15 cellular contexts compared by ENCODE assay signal in genomic region chr12:2793561-2793960, GRCh38. TPM values are rescaled to one million over a fixed set of nuclear protein-coding genes. Genes with fewer than 3 reads are reported as not detected.
DNase-seq lines count a peak whose midpoint lies in the region; ATAC-seq and TF ChIP-seq lines count a peak whose summit lies in the region.
"Had no signal": no experiment of that assay in that cellular context is flagged by ENCODE, and none has a peak within 500 bp of the region (broad histone marks: within the 10 kb centered on the region; RNA-seq: fewer than 3 reads in every experiment).

No MANE protein-coding gene starts in this region.

- H3K4me1 ChIP-seq in iPS-15b (ENCODE audit: control insufficient read depth, insufficient read depth, low read length), result no peaks in the 10 kb centered on the region
- peaks cover 0 to 29% of the 10 kb centered on the region in 2 donors for H3K4me1 ChIP-seq in right atrium auricular region
- peaks cover 0 to 30% (median 15%) of the 10 kb centered on the region in 4 donors for H3K4me1 ChIP-seq in tibial artery

- no peak for DNase-seq in activated T-cell treated with anti-CD3 and anti-CD28 coated beads, Interleukin-2, amount 50 U/mL, for 72 hours
- no peak for DNase-seq in activated T-cell treated with anti-CD3 and anti-CD28 coated beads for 4 hours
- no peak for DNase-seq in activated CD4-positive, alpha-beta memory T cell treated with anti-CD3 and anti-CD28 coated beads for 36 hours
- no peak for DNase-seq in stimulated activated naive CD8-positive, alpha-beta T cell treated with anti-CD3 and anti-CD28 coated beads, Interleukin-15, amount 100 ng/mL, for 72 hours
- DNase-seq in right atrium auricular region (ENCODE audit: low spot score), result no peak
- DNase-seq in tibial artery, result no peak
- DNase-seq: EL, NCI-H345 had no signal

- peak overlapping the region; percentile 66 for H3K4me3 ChIP-seq in iPS-15b (ENCODE audit: low read depth, low read length)
- H3K4me3 ChIP-seq in right atrium auricular region, result no peak overlapping the region
- H3K4me3 ChIP-seq in tibial artery, result no peak overlapping the region

- H3K9ac ChIP-seq in iPS-15b (ENCODE audit: low read depth, low read length), result peak overlapping the region; percentile 73

- no peak for TF ChIP-seq CTCF in right atrium auricular region (IDR thresholded peaks at IDR 0.05)
- TF ChIP-seq CTCF in tibial artery (IDR thresholded peaks at IDR 0.05), result no peak

- H3K4me1 Mint-ChIP-seq in activated T-cell treated with anti-CD3 and anti-CD28 coated beads, Interleukin-2, amount 50 U/mL, for 72 hours (ENCODE audit: low read depth), result peaks cover 32% of the 10 kb centered on the region
- peaks cover 22% of the 10 kb centered on the region for H3K4me1 Mint-ChIP-seq in activated CD4-positive, alpha-beta memory T cell treated with anti-CD3 and anti-CD28 coated beads for 36 hours (ENCODE audit: low read depth)
- H3K4me1 Mint-ChIP-seq in stimulated activated naive CD8-positive, alpha-beta T cell treated with anti-CD3 and anti-CD28 coated beads, Interleukin-15, amount 100 ng/mL, for 72 hours, result peaks cover 26% of the 10 kb centered on the region

- peaks cover 13% of the 10 kb centered on the region for H3K36me3 ChIP-seq in iPS-15b (ENCODE audit: control insufficient read depth, insufficient read depth, low read length)
- H3K36me3 ChIP-seq in right atrium auricular region, result peaks cover 9% of the 10 kb centered on the region
- H3K36me3 ChIP-seq in tibial artery, result peaks cover 11 to 16% (median 14%) of the 10 kb centered on the region in 3 donors

- POLR2A ChIA-PET in activated CD4-positive, alpha-beta memory T cell treated with anti-CD3 and anti-CD28 coated beads for 36 hours (lab: Charles Lee), result no interaction called here

- CTCF ChIA-PET in activated CD4-positive, alpha-beta memory T cell treated with anti-CD3 and anti-CD28 coated beads for 36 hours (lab: Charles Lee), result interaction anchor here (1.1 kb wide), 2 partner anchors 9 to 10 kb away, joined by 3 to 5 read pairs; no protein-coding TSS in a partner anchor

- no peak overlapping the region for H3K27ac Mint-ChIP-seq in activated T-cell treated with anti-CD3 and anti-CD28 coated beads, Interleukin-2, amount 50 U/mL, for 72 hours
- no peak overlapping the region for H3K27ac Mint-ChIP-seq in activated CD4-positive, alpha-beta memory T cell treated with anti-CD3 and anti-CD28 coated beads for 36 hours
- H3K27ac Mint-ChIP-seq in stimulated activated naive CD8-positive, alpha-beta T cell treated with anti-CD3 and anti-CD28 coated beads, Interleukin-15, amount 100 ng/mL, for 72 hours, result no peak overlapping the region

- ATAC-seq in activated T-cell treated with anti-CD3 and anti-CD28 coated beads, Interleukin-2, amount 50 U/mL, for 72 hours (replicated peaks in 1 of 2), result no peak
- no peak for ATAC-seq in stimulated activated naive CD8-positive, alpha-beta T cell treated with anti-CD3 and anti-CD28 coated beads, Interleukin-15, amount 100 ng/mL, for 72 hours
- no peak for ATAC-seq in HG02973 (IDR thresholded peaks at IDR 0.05; ENCODE audit: unreplicated experiment)

- no peaks in the 10 kb centered on the region for H3K9me3 ChIP-seq in iPS-15b (ENCODE audit: control insufficient read depth, insufficient read depth, low read length)
- H3K9me3 ChIP-seq in right atrium auricular region, result no peaks in the 10 kb centered on the region
- no peaks in the 10 kb centered on the region for H3K9me3 ChIP-seq in tibial artery
- H3K9me3 ChIP-seq: left lung, Peyer's patch had no signal

- no peak overlapping the region for H3K27ac ChIP-seq in right atrium auricular region
- H3K27ac ChIP-seq in tibial artery, result no peak overlapping the region
- H3K27ac ChIP-seq: HL-60 had no signal

- no peaks in the 10 kb centered on the region for H3K27me3 Mint-ChIP-seq in activated T-cell treated with anti-CD3 and anti-CD28 coated beads, Interleukin-2, amount 50 U/mL, for 72 hours (ENCODE audit: low read depth)
- no peaks in the 10 kb centered on the region for H3K27me3 Mint-ChIP-seq in activated CD4-positive, alpha-beta memory T cell treated with anti-CD3 and anti-CD28 coated beads for 36 hours
- no peaks in the 10 kb centered on the region for H3K27me3 Mint-ChIP-seq in stimulated activated naive CD8-positive, alpha-beta T cell treated with anti-CD3 and anti-CD28 coated beads, Interleukin-15, amount 100 ng/mL, for 72 hours

- intact Hi-C loops in activated CD4-positive, alpha-beta memory T cell treated with anti-CD3 and anti-CD28 coated beads for 36 hours (cut with micrococcal nuclease), result no loop called here
- intact Hi-C loops in tibial artery (cut with DNase I; ENCODE audit: low total_unique reads), result no loop called here

- peaks cover 4% of the 10 kb centered on the region for H3K27me3 ChIP-seq in iPS-15b (ENCODE audit: control insufficient read depth, insufficient read depth, low read length)
- H3K27me3 ChIP-seq in right atrium auricular region, result no peaks in the 10 kb centered on the region
- H3K27me3 ChIP-seq in tibial artery, result no peaks in the 10 kb centered on the region
- H3K27me3 ChIP-seq: Peyer's patch had no signal

- H3K4me3 Mint-ChIP-seq in activated T-cell treated with anti-CD3 and anti-CD28 coated beads, Interleukin-2, amount 50 U/mL, for 72 hours, result peak overlapping the region; percentile 78 to 84
- peak overlapping the region; percentile 42 for H3K4me3 Mint-ChIP-seq in activated CD4-positive, alpha-beta memory T cell treated with anti-CD3 and anti-CD28 coated beads for 36 hours
- H3K4me3 Mint-ChIP-seq in stimulated activated naive CD8-positive, alpha-beta T cell treated with anti-CD3 and anti-CD28 coated beads, Interleukin-15, amount 100 ng/mL, for 72 hours, result peak overlapping the region; percentile 79 to 84

- H3K9me3 Mint-ChIP-seq in activated T-cell treated with anti-CD3 and anti-CD28 coated beads, Interleukin-2, amount 50 U/mL, for 72 hours, result no peaks in the 10 kb centered on the region
- H3K9me3 Mint-ChIP-seq in activated CD4-positive, alpha-beta memory T cell treated with anti-CD3 and anti-CD28 coated beads for 36 hours, result no peaks in the 10 kb centered on the region
- H3K9me3 Mint-ChIP-seq in stimulated activated naive CD8-positive, alpha-beta T cell treated with anti-CD3 and anti-CD28 coated beads, Interleukin-15, amount 100 ng/mL, for 72 hours, result no peaks in the 10 kb centered on the region

- H3K36me3 Mint-ChIP-seq in activated T-cell treated with anti-CD3 and anti-CD28 coated beads, Interleukin-2, amount 50 U/mL, for 72 hours (ENCODE audit: insufficient read depth in 2 of 2), result peaks cover 5 to 14% of the 10 kb centered on the region in 2 donors
- peaks cover 22% of the 10 kb centered on the region for H3K36me3 Mint-ChIP-seq in activated CD4-positive, alpha-beta memory T cell treated with anti-CD3 and anti-CD28 coated beads for 36 hours

RNA-seq across cellular contexts. Expression of gene FKBP4, which starts 1.2 kb away (rescaled TPM):
- 10 to 100 TPM; 64.1 to 75.3 TPM for total RNA-seq in activated T-cell treated with anti-CD3 and anti-CD28 coated beads, Interleukin-2, amount 50 U/mL, for 72 hours
- 100 to 1,000 TPM; 144 to 153 TPM for total RNA-seq in activated CD4-positive, alpha-beta memory T cell treated with anti-CD3 and anti-CD28 coated beads for 36 hours
- total RNA-seq in right atrium auricular region, result 10 to 100 TPM; 25.6 to 29.2 TPM

RNA-seq across cellular contexts. Expression of gene ITFG2, which starts 18.9 kb away (rescaled TPM):
- 10 to 100 TPM; 19.2 to 20.3 TPM for total RNA-seq in activated T-cell treated with anti-CD3 and anti-CD28 coated beads, Interleukin-2, amount 50 U/mL, for 72 hours
- 10 to 100 TPM; 18.9 to 21.6 TPM for total RNA-seq in activated CD4-positive, alpha-beta memory T cell treated with anti-CD3 and anti-CD28 coated beads for 36 hours
- 10 to 100 TPM; 12.7 to 13.7 TPM for total RNA-seq in right atrium auricular region

RNA-seq across cellular contexts. Expression of gene NRIP2, which starts 41.3 kb away (rescaled TPM):
- total RNA-seq in activated T-cell treated with anti-CD3 and anti-CD28 coated beads, Interleukin-2, amount 50 U/mL, for 72 hours, result not detected
- not detected for total RNA-seq in activated CD4-positive, alpha-beta memory T cell treated with anti-CD3 and anti-CD28 coated beads for 36 hours
- 1 to 10 TPM in 1 of 2 donors, under 1 TPM in 1; 0.59 to 3.0 TPM for total RNA-seq in right atrium auricular region
- total RNA-seq: endothelial cell of umbilical vein, osteoblast, Peyer's patch had no signal
